8 cellular contexts compared by ENCODE assay signal in genomic region chr1:93042134-93042821, GRCh38. TPM values are rescaled to one million over a fixed set of nuclear protein-coding genes. Genes with fewer than 3 reads are reported as not detected.
DNase-seq lines count a peak whose midpoint lies in the region; ATAC-seq and TF ChIP-seq lines count a peak whose summit lies in the region.

No MANE protein-coding gene starts in this region.

- no peak overlapping the region for H3K9ac ChIP-seq in subcutaneous abdominal adipose tissue (ENCODE audit: low read length in 5 of 5)

- H3K36me3 ChIP-seq in CD8-positive, alpha-beta memory T cell (ENCODE audit: insufficient read depth, low read length): no peaks in the 10 kb centered on the region
- no peaks in the 10 kb centered on the region for H3K36me3 ChIP-seq in subcutaneous abdominal adipose tissue (ENCODE audit: control insufficient read depth in 5 of 5, insufficient read depth in 5 of 5, low read length in 5 of 5)

- CTCF ChIA-PET in CD8-positive, alpha-beta memory T cell (lab: Charles Lee): interaction anchor here (1.0 to 1.6 kb wide), 7 partner anchors 9 to 183 kb away, joined by 3 to 5 read pairs (median 4); no protein-coding TSS in a partner anchor
- CTCF ChIA-PET in RWPE1 (lab: Yijun Ruan, JAX): interaction anchor here (0.6 to 0.8 kb wide), 2 partner anchors 14 to 20 kb away, joined by 3 to 5 read pairs; no protein-coding TSS in a partner anchor

- no peaks in the 10 kb centered on the region for H3K9me3 Mint-ChIP-seq in CD8-positive, alpha-beta memory T cell

- H3K4me1 Mint-ChIP-seq in CD8-positive, alpha-beta memory T cell: peaks cover 12 to 14% (median 13%) of the 10 kb centered on the region in 3 donors

- no peaks in the 10 kb centered on the region for H3K9me3 ChIP-seq in CD8-positive, alpha-beta memory T cell (ENCODE audit: low read length)
- H3K9me3 ChIP-seq in subcutaneous abdominal adipose tissue (ENCODE audit: control insufficient read depth in 5 of 5, low read length in 5 of 5): no peaks in the 10 kb centered on the region

- H3K4me3 ChIP-seq in CD8-positive, alpha-beta memory T cell (ENCODE audit: low read length): peak overlapping the region; percentile 59
- H3K4me3 ChIP-seq in subcutaneous abdominal adipose tissue (ENCODE audit: low read depth in 1 of 5, low read length in 5 of 5): peak overlapping the region in 3 of 5 donors; percentile 6 to 21 (median 17)

- peak overlapping the region; percentile 52 for H3K27ac ChIP-seq in CD8-positive, alpha-beta memory T cell (ENCODE audit: low read depth, low read length)
- H3K27ac ChIP-seq in subcutaneous abdominal adipose tissue (ENCODE audit: low read depth, low read length): no peak overlapping the region
- H3K27ac ChIP-seq in RWPE1: no peak overlapping the region

- no peaks in the 10 kb centered on the region for H3K27me3 ChIP-seq in CD8-positive, alpha-beta memory T cell (ENCODE audit: insufficient read depth, low read length, poor library complexity, severe bottlenecking)
- no peaks in the 10 kb centered on the region for H3K27me3 ChIP-seq in subcutaneous abdominal adipose tissue (ENCODE audit: control insufficient read depth in 5 of 5, insufficient read depth in 4 of 5, low read length in 5 of 5)

- DNase-seq in CD8-positive, alpha-beta memory T cell: peak in 4 of 5 donors; percentile 24 to 77 (median 64)
- DNase-seq in activated gamma-delta T cell treated with anti-CD3 and anti-CD28 coated beads, Interleukin-2, amount 50 U/mL, for 16 hours (ENCODE audit: low read depth): peak; percentile 9
- no peak for DNase-seq in RWPE1 (ENCODE audit: low spot score)
- DNase-seq in retina: no peak
- DNase-seq in T1000 (lab: John Stamatoyannopoulos, UW): no peak

- TF ChIP-seq CTCF in RWPE1 (conservative IDR thresholded peaks at IDR 0.05; ENCODE audit: low read depth): no peak

- H3K27ac Mint-ChIP-seq in CD8-positive, alpha-beta memory T cell: peak overlapping the region; percentile 57 to 99 (median 95)

- peak; percentile 98 for ATAC-seq in GM19395 (IDR thresholded peaks at IDR 0.05; ENCODE audit: unreplicated experiment)
- ATAC-seq in HG03442 (IDR thresholded peaks at IDR 0.05; ENCODE audit: unreplicated experiment): peak; percentile 82

- no peaks in the 10 kb centered on the region for H3K27me3 Mint-ChIP-seq in CD8-positive, alpha-beta memory T cell

- no peaks in the 10 kb centered on the region for H3K36me3 Mint-ChIP-seq in CD8-positive, alpha-beta memory T cell

- H3K4me3 Mint-ChIP-seq in CD8-positive, alpha-beta memory T cell: peak overlapping the region; percentile 59 to 93 (median 86)

- H3K4me1 ChIP-seq in CD8-positive, alpha-beta memory T cell (ENCODE audit: insufficient read depth, low read length): peaks cover 12% of the 10 kb centered on the region
- H3K4me1 ChIP-seq in subcutaneous abdominal adipose tissue (ENCODE audit: control insufficient read depth in 5 of 5, insufficient read depth in 5 of 5, low read length in 5 of 5): no peaks in the 10 kb centered on the region

- POLR2A ChIA-PET in CD8-positive, alpha-beta memory T cell (lab: Charles Lee): interaction anchor here (1.0 to 1.3 kb wide), 4 partner anchors 36 to 81 kb away, joined by 3 to 10 read pairs (median 4); partner anchors contain the start of genes DIPK1A and MTF2
- POLR2A ChIA-PET in RWPE1 (lab: Yijun Ruan, JAX; ENCODE audit: low non-redundant PET): no interaction called here

RNA-seq across cellular contexts. Expression of gene MTF2, which starts 36.8 kb away (rescaled TPM):
- 10 to 100 TPM; 42.1 to 43.4 TPM for total RNA-seq in CD8-positive, alpha-beta memory T cell
- polyA plus RNA-seq in CD8-positive, alpha-beta memory T cell: 66.7 TPM

Comparison
In these comparisons a context has a peak if more than half of its experiments do, and no peak if none do; other contexts are left out.
1. DNase-seq: peak in CD8-positive, alpha-beta memory T cell (4 of 5) and activated gamma-delta T cell treated with anti-CD3 and anti-CD28 coated beads, Interleukin-2, amount 50 U/mL, for 16 hours (single experiment); none in RWPE1 (single experiment), retina (single experiment) and T1000 (single experiment).